ENCODE assay signal across 25 cellular contexts in genomic region chr6:5071216-5071615, GRCh38. TPM values are rescaled to one million over a fixed set of nuclear protein-coding genes. Genes with fewer than 3 reads are reported as not detected.
"Had no signal": no experiment of that assay in that cellular context is flagged by ENCODE, and none has a peak within 500 bp of the region (broad histone marks: within the 10 kb centered on the region; RNA-seq: fewer than 3 reads in every experiment).

No MANE protein-coding gene starts in this region.

- H3K36me3 ChIP-seq: heart right ventricle, left ventricle myocardium inferior, ovary, sigmoid colon, spleen, suprapubic skin, thoracic aorta, upper lobe of right lung had no signal

- H3K27ac ChIP-seq: heart right ventricle, hepatocyte, left ventricle myocardium inferior, ovary, sigmoid colon, spleen, suprapubic skin, thoracic aorta, tibial artery, upper lobe of right lung had no signal

- H3K4me3 ChIP-seq: heart right ventricle, hepatocyte, left ventricle myocardium inferior, lung, ovary, sigmoid colon, spleen, suprapubic skin, thoracic aorta, tibial artery, upper lobe of right lung had no signal

- H3K79me2 ChIP-seq: hepatocyte had no signal

- H3K27me3 ChIP-seq: heart right ventricle, hepatocyte, ovary, sigmoid colon, spleen, suprapubic skin, tibial artery, upper lobe of right lung had no signal

- FAIRE-seq: small intestine, urothelium cell line had no signal

- H2AFZ ChIP-seq: hepatocyte had no signal

- H3K4me2 ChIP-seq: hepatocyte had no signal

- H3K4me1 ChIP-seq: heart right ventricle, left ventricle myocardium inferior, sigmoid colon, suprapubic skin, tibial artery, upper lobe of right lung had no signal

- DNase-seq: heart right ventricle; islet precursor cell; kidney glomerular epithelial cell; left ventricle myocardium inferior; mesendoderm; naive thymus-derived CD4-positive, alpha-beta T cell; ovary; retina; right cardiac atrium; sigmoid colon; small intestine; spleen; stimulated activated CD4-positive, alpha-beta T cell treated with anti-CD3 and anti-CD28 coated beads, Interleukin-4, amount 100 ng/mL, for 24 hours; stimulated activated naive CD4-positive, alpha-beta T cell; tibial artery; trophoblast cell; upper lobe of right lung had no signal

- ATAC-seq: heart right ventricle; naive thymus-derived CD4-positive, alpha-beta T cell; natural killer cell treated with Interleukin-12 subunit alpha and Interleukin-12 subunit beta and Interleukin-15 and Interleukin-18, amount 100 ng/mL, for 72 hours; right cardiac atrium; stimulated activated effector memory CD8-positive, alpha-beta T cell treated with anti-CD3 and anti-CD28 coated beads, Interleukin-12 subunit alpha, Interleukin-12 subunit beta, amount 100 ng/mL, for 72 hours; upper lobe of right lung had no signal

- H3K9me3 ChIP-seq: ovary, suprapubic skin, thoracic aorta, tibial artery, upper lobe of right lung had no signal

RNA-seq across cellular contexts. Expression of gene PPP1R3G, which starts 13.9 kb away (rescaled TPM):
- polyA plus RNA-seq: naive thymus-derived CD4-positive, alpha-beta T cell; neural cell had no signal
